30 cellular contexts compared by ENCODE assay signal in the genomic region with DNA sequence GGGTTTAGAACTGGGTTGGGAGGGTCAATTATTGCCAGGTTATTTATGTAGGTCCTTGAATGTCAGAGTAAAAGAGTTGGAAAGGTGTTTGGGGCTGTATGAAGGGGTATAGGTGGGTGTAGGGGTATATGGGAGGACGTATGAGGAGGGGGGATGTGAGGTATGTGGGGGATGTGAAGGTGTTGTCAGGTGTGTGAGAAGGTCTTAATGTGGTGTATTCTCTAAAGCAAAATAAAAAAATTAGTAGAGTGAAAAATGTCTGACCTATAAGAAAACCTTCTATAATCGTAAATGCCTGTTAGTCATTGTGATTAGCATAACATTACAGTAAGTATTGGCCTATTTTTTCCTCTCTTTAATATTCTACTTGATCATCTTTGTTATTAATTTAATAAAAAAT.
"Had no signal": no experiment of that assay in that cellular context is flagged by ENCODE, and none has a peak within 500 bp of the region (broad histone marks: within the 10 kb centered on the region; RNA-seq: fewer than 3 reads in every experiment).

No MANE protein-coding gene starts in this region.

- H3K27ac ChIP-seq: neural progenitor cell, ovary, parathyroid adenoma, psoas muscle, spleen, stomach, thoracic aorta, thyroid gland, tibial nerve, upper lobe of left lung, vagina had no signal

- FAIRE-seq: urothelium cell line had no signal

- H3K4me2 ChIP-seq: neural progenitor cell, smooth muscle cell had no signal

- H3K27me3 Mint-ChIP-seq: natural killer cell treated with Interleukin-12 subunit alpha and Interleukin-12 subunit beta and Interleukin-15 and Interleukin-18, amount 100 ng/mL, for 72 hours; progenitor cell of endocrine pancreas; stimulated activated memory B cell treated with anti-CD40 and anti-IgM and Interleukin-4, amounts not matched to agents 10 μg/mL and 1 μg/mL and 100 μg/mL, for 72 hours; stimulated activated naive CD8-positive, alpha-beta T cell treated with anti-CD3 and anti-CD28 coated beads, Interleukin-15, Interleukin-2, amounts not matched to agents 100 ng/mL and 50 ng/mL, for 24 hours had no signal

- ATAC-seq: naive thymus-derived CD8-positive, alpha-beta T cell; natural killer cell treated with Interleukin-12 subunit alpha and Interleukin-12 subunit beta and Interleukin-15 and Interleukin-18, amount 100 ng/mL, for 72 hours; psoas muscle; right cardiac atrium; sciatic nerve; stimulated activated memory B cell treated with anti-CD40 and anti-IgM and Interleukin-4, amounts not matched to agents 10 μg/mL and 1 μg/mL and 100 μg/mL, for 72 hours had no signal

- H3K9me3 Mint-ChIP-seq: naive thymus-derived CD8-positive, alpha-beta T cell; natural killer cell treated with Interleukin-12 subunit alpha and Interleukin-12 subunit beta and Interleukin-15 and Interleukin-18, amount 100 ng/mL, for 72 hours; neural progenitor cell; stimulated activated memory B cell treated with anti-CD40 and anti-IgM and Interleukin-4, amounts not matched to agents 10 μg/mL and 1 μg/mL and 100 μg/mL, for 72 hours; stimulated activated naive CD8-positive, alpha-beta T cell treated with anti-CD3 and anti-CD28 coated beads, Interleukin-15, Interleukin-2, amounts not matched to agents 100 ng/mL and 50 ng/mL, for 24 hours had no signal

- H3K27me3 ChIP-seq: neural progenitor cell, ovary, spleen, stomach, thyroid gland, tibial nerve, upper lobe of left lung, vagina had no signal

- H3K27ac Mint-ChIP-seq: naive thymus-derived CD8-positive, alpha-beta T cell; natural killer cell treated with Interleukin-12 subunit alpha and Interleukin-12 subunit beta and Interleukin-15 and Interleukin-18, amount 100 ng/mL, for 72 hours; neural progenitor cell; stimulated activated memory B cell treated with anti-CD40 and anti-IgM and Interleukin-4, amounts not matched to agents 10 μg/mL and 1 μg/mL and 100 μg/mL, for 72 hours; stimulated activated naive CD8-positive, alpha-beta T cell treated with anti-CD3 and anti-CD28 coated beads, Interleukin-15, Interleukin-2, amounts not matched to agents 100 ng/mL and 50 ng/mL, for 24 hours had no signal

- H3K4me1 Mint-ChIP-seq: neural progenitor cell; stimulated activated memory B cell treated with anti-CD40 and anti-IgM and Interleukin-4, amounts not matched to agents 10 μg/mL and 1 μg/mL and 100 μg/mL, for 72 hours had no signal

- H3K9ac ChIP-seq: neural progenitor cell, parathyroid adenoma had no signal

- H3K4me3 ChIP-seq: neural progenitor cell, ovary, psoas muscle, skin epidermis, smooth muscle cell, spleen, stomach, thoracic aorta, thyroid gland, tibial nerve, upper lobe of left lung, vagina had no signal

- H3K4me1 ChIP-seq: parathyroid adenoma, thyroid gland had no signal

- H3K4me3 Mint-ChIP-seq: natural killer cell treated with Interleukin-12 subunit alpha and Interleukin-12 subunit beta and Interleukin-15 and Interleukin-18, amount 100 ng/mL, for 72 hours; neural progenitor cell; stimulated activated memory B cell treated with anti-CD40 and anti-IgM and Interleukin-4, amounts not matched to agents 10 μg/mL and 1 μg/mL and 100 μg/mL, for 72 hours; stimulated activated naive CD8-positive, alpha-beta T cell treated with anti-CD3 and anti-CD28 coated beads, Interleukin-15, Interleukin-2, amounts not matched to agents 100 ng/mL and 50 ng/mL, for 24 hours had no signal

- H3K36me3 Mint-ChIP-seq: stimulated activated memory B cell treated with anti-CD40 and anti-IgM and Interleukin-4, amounts not matched to agents 10 μg/mL and 1 μg/mL and 100 μg/mL, for 72 hours had no signal

- DNase-seq: naive thymus-derived CD8-positive, alpha-beta T cell; occipital lobe; ovary; posterior cingulate gyrus; psoas muscle; right cardiac atrium; spleen; stimulated activated CD4-positive, alpha-beta T cell treated with anti-CD3 and anti-CD28 coated beads, Interleukin-12 subunit alpha, Interleukin-12 subunit beta, amount 100 ng/mL, for 4 hours; stimulated activated CD4-positive, alpha-beta T cell treated with anti-CD3 and anti-CD28 coated beads, Interleukin-1b, Interleukin-23, amount 100 ng/mL, for 48 hours; stimulated activated CD4-positive, alpha-beta T cell treated with anti-CD3 and anti-CD28 coated beads, Interleukin-4, amount 100 ng/mL, for 1 hour; stimulated activated CD4-positive, alpha-beta T cell treated with anti-CD3 and anti-CD28 coated beads, Interleukin-4, amount 100 ng/mL, for 4 hours; stimulated activated CD8-positive, alpha-beta memory T cell treated with anti-CD3 and anti-CD28 coated beads, Interleukin-4, amount 100 ng/mL, for 48 hours; stimulated activated naive CD4-positive, alpha-beta T cell; stomach; thyroid gland; trophoblast cell; upper lobe of left lung had no signal

- H2AFZ ChIP-seq: neural progenitor cell, parathyroid adenoma had no signal

- H3K36me3 ChIP-seq: neural progenitor cell, ovary, spleen, stomach, thoracic aorta, thyroid gland, tibial nerve, upper lobe of left lung, vagina had no signal

- H3K9me3 ChIP-seq: ovary, psoas muscle, spleen, stomach, thoracic aorta, thyroid gland, tibial nerve, upper lobe of left lung, vagina had no signal
